In the genomic region with DNA sequence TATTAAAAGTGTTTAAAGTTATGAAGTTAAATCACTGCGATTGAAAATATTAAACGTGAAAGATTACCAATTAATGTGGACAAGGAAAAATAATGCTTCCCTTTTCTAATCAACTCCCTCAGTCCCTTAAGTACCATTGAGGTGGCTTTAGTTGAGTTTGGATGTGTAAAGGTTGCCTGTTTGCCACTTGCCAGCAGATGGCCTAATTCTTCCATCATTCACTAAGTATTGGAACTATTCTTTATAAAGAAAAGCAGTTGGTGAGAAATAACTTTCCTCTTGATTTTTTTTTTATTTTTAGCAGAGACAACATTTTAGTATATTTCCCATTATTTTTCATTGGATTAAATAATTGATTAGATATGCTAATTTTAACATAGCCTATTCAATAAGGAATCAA, we compare ENCODE assay signal across 10 cellular contexts.
DNase-seq lines count a peak whose midpoint lies in the region; ATAC-seq, FAIRE-seq and TF ChIP-seq lines count a peak whose summit lies in the region.
"Had no signal": no experiment of that assay in that cellular context is flagged by ENCODE, and none has a peak within 500 bp of the region (broad histone marks: within the 10 kb centered on the region; RNA-seq: fewer than 3 reads in every experiment).

No MANE protein-coding gene starts in this region.

- intact Hi-C loops in posterior vena cava (cut with DNase I), result no loop called here

- no peak for FAIRE-seq in GM12892 (lab: Jason Lieb, UNC)

- no peaks in the 10 kb centered on the region for H3K27me3 ChIP-seq in iPS DF 6.9 (ENCODE audit: control insufficient read depth, insufficient read depth, low read length)
- H3K27me3 ChIP-seq: Peyer's patch had no signal

- peak; percentile 71 for DNase-seq in Ammon's horn (ENCODE audit: low spot score)
- peak; percentile 3 for DNase-seq in RPMI7951 (ENCODE audit: low read depth)
- DNase-seq in iPS DF 6.9 (ENCODE audit: low read depth, low spot score), result peak; percentile 5
- DNase-seq in posterior vena cava (ENCODE audit: low spot score), result no peak
- DNase-seq in activated CD8-positive, alpha-beta memory T cell treated with anti-CD3 and anti-CD28 coated beads, Interleukin-2, amount 10 ng/mL, durations not matched to agents 7 days and 5 days, result no peak
- DNase-seq in GM12892 (ENCODE audit: insufficient read length), result no peak
- no peak for DNase-seq in GF-D8 (lab: John Stamatoyannopoulos, UW)
- DNase-seq: activated gamma-delta T cell treated with Interleukin-2 at 50 U/mL for 16 hours, Peyer's patch had no signal

- no peaks in the 10 kb centered on the region for H3K36me3 Mint-ChIP-seq in activated CD8-positive, alpha-beta memory T cell treated with anti-CD3 and anti-CD28 coated beads, Interleukin-2, amount 10 ng/mL, durations not matched to agents 7 days and 5 days

- no peaks in the 10 kb centered on the region for H3K9me3 ChIP-seq in iPS DF 6.9 (ENCODE audit: control insufficient read depth, insufficient read depth, low read length)
- H3K9me3 ChIP-seq: Peyer's patch had no signal

- no peak overlapping the region for H3K27ac Mint-ChIP-seq in activated CD8-positive, alpha-beta memory T cell treated with anti-CD3 and anti-CD28 coated beads, Interleukin-2, amount 10 ng/mL, durations not matched to agents 7 days and 5 days

- TF ChIP-seq POLR2A in GM12892 (IDR thresholded peaks at IDR 0.05; ENCODE audit: low read depth, low read length), result no peak

- H3K4me1 Mint-ChIP-seq in activated CD8-positive, alpha-beta memory T cell treated with anti-CD3 and anti-CD28 coated beads, Interleukin-2, amount 10 ng/mL, durations not matched to agents 7 days and 5 days, result no peaks in the 10 kb centered on the region

- ATAC-seq in GM18868 (IDR thresholded peaks at IDR 0.05; ENCODE audit: unreplicated experiment), result peak; percentile 69
- no peak for ATAC-seq in activated CD8-positive, alpha-beta memory T cell treated with anti-CD3 and anti-CD28 coated beads, Interleukin-2, amount 10 ng/mL, durations not matched to agents 7 days and 5 days

- H3K36me3 ChIP-seq in iPS DF 6.9 (ENCODE audit: control insufficient read depth, insufficient read depth, low read length), result no peaks in the 10 kb centered on the region
- H3K36me3 ChIP-seq: Peyer's patch had no signal

- H3K27me3 Mint-ChIP-seq in activated CD8-positive, alpha-beta memory T cell treated with anti-CD3 and anti-CD28 coated beads, Interleukin-2, amount 10 ng/mL, durations not matched to agents 7 days and 5 days, result no peaks in the 10 kb centered on the region

- no peaks in the 10 kb centered on the region for H3K4me1 ChIP-seq in iPS DF 6.9 (ENCODE audit: control insufficient read depth, insufficient read depth, low read length)
- H3K4me1 ChIP-seq: Peyer's patch had no signal

- no peak overlapping the region for H3K4me3 Mint-ChIP-seq in activated CD8-positive, alpha-beta memory T cell treated with anti-CD3 and anti-CD28 coated beads, Interleukin-2, amount 10 ng/mL, durations not matched to agents 7 days and 5 days

- H3K9me3 Mint-ChIP-seq in activated CD8-positive, alpha-beta memory T cell treated with anti-CD3 and anti-CD28 coated beads, Interleukin-2, amount 10 ng/mL, durations not matched to agents 7 days and 5 days (ENCODE audit: low read depth), result no peaks in the 10 kb centered on the region

- WGBS in iPS DF 6.9 (ENCODE audit: insufficient coverage, insufficient read length), result no CpG with 5 or more reads among the region's 2 CpGs

- CTCF ChIA-PET in activated CD8-positive, alpha-beta memory T cell treated with anti-CD3 and anti-CD28 coated beads, Interleukin-2, amount 10 ng/mL, durations not matched to agents 7 days and 5 days (lab: Charles Lee), result no interaction called here

- no peak overlapping the region for H3K27ac ChIP-seq in iPS DF 6.9 (ENCODE audit: low read length)
- H3K27ac ChIP-seq: Peyer's patch had no signal

- no peak overlapping the region for H3K4me3 ChIP-seq in iPS DF 6.9 (ENCODE audit: low read length)
- H3K4me3 ChIP-seq: Peyer's patch had no signal

Comparison
In these comparisons a context has a peak if more than half of its experiments do, and no peak if none do; other contexts are left out.
1. DNase-seq: peak in Ammon's horn (single experiment), RPMI7951 (single experiment) and iPS DF 6.9 (single experiment); none in posterior vena cava (single experiment), activated CD8-positive, alpha-beta memory T cell treated with anti-CD3 and anti-CD28 coated beads, Interleukin-2, amount 10 ng/mL, durations not matched to agents 7 days and 5 days (single experiment), GM12892 (single experiment) and GF-D8 (single experiment).